In genomic region chrX:8657883-8658282, GRCh38 we compare ENCODE assay signal across 22 cellular contexts.
"Had no signal": no experiment of that assay in that cellular context is flagged by ENCODE, and none has a peak within 500 bp of the region (broad histone marks: within the 10 kb centered on the region; RNA-seq: fewer than 3 reads in every experiment).

No MANE protein-coding gene starts in this region.

- ATAC-seq: activated CD4-positive, alpha-beta T cell treated with anti-CD3 and anti-CD28 coated beads for 36 hours; activated naive CD8-positive, alpha-beta T cell treated with anti-CD3 and anti-CD28 coated beads, Interleukin-2, amount 50 U/mL, for 24 hours; natural killer cell treated with Interleukin-12 subunit alpha and Interleukin-12 subunit beta and Interleukin-15 and Interleukin-18, amount 100 ng/mL, for 72 hours; right lobe of liver; stimulated activated effector memory CD8-positive, alpha-beta T cell treated with anti-CD3 and anti-CD28 coated beads, Interleukin-12 subunit alpha, Interleukin-12 subunit beta, amount 100 ng/mL, for 72 hours; stimulated activated naive CD8-positive, alpha-beta T cell treated with anti-CD3 and anti-CD28 coated beads, Interleukin-15, amount 100 ng/mL, for 72 hours had no signal

- H3K27me3 ChIP-seq: esophagus squamous epithelium, gastrocnemius medialis, right lobe of liver, tibial nerve, uterus had no signal

- H3K4me3 ChIP-seq: coronary artery, esophagus squamous epithelium, gastrocnemius medialis, right lobe of liver, skin epidermis, tibial nerve, uterus had no signal

- H3K36me3 ChIP-seq: esophagus squamous epithelium, gastrocnemius medialis, right lobe of liver, tibial nerve, uterus had no signal

- H3K79me2 ChIP-seq: parathyroid adenoma had no signal

- H2AFZ ChIP-seq: parathyroid adenoma had no signal

- DNase-seq: activated B cell treated with CpG ODN at 0.5 μM for 24 hours; activated CD4-positive, alpha-beta memory T cell treated with anti-CD3 and anti-CD28 coated beads for 36 hours; activated CD4-positive, alpha-beta T cell treated with anti-CD3 and anti-CD28 coated beads for 36 hours; activated effector memory CD4-positive, alpha-beta T cell treated with Interleukin-2 at 50 U/mL for 16 hours; activated naive CD4-positive, alpha-beta T cell treated with anti-CD3 and anti-CD28 coated beads, Interleukin-2, amount 50 U/mL, for 16 hours; activated naive CD8-positive, alpha-beta T cell treated with anti-CD3 and anti-CD28 coated beads, Interleukin-2, amount 50 U/mL, for 24 hours; activated T-cell treated with anti-CD3 and anti-CD28 coated beads, Interleukin-2, amount 50 U/mL, for 48 hours; cerebellar nuclear complex; endodermal cell; esophagus squamous epithelium; hypothalamus; right lobe of liver; stimulated activated CD4-positive, alpha-beta T cell treated with anti-CD3 and anti-CD28 coated beads, Interleukin-2, amount 100 ng/mL, for 24 hours; stimulated activated naive CD8-positive, alpha-beta T cell treated with anti-CD3 and anti-CD28 coated beads, Interleukin-15, amount 100 ng/mL, for 72 hours; uterus had no signal

- H3K9me3 ChIP-seq: esophagus squamous epithelium, gastrocnemius medialis, right lobe of liver, tibial nerve, uterus had no signal

- H3K27ac ChIP-seq: coronary artery, esophagus squamous epithelium, parathyroid adenoma, right lobe of liver, skin epidermis, tibial nerve, uterus had no signal

- H3K4me1 ChIP-seq: esophagus squamous epithelium, gastrocnemius medialis, parathyroid adenoma, right lobe of liver, tibial nerve, uterus had no signal
